ENCODE assay signal across 16 cellular contexts in the genomic region with DNA sequence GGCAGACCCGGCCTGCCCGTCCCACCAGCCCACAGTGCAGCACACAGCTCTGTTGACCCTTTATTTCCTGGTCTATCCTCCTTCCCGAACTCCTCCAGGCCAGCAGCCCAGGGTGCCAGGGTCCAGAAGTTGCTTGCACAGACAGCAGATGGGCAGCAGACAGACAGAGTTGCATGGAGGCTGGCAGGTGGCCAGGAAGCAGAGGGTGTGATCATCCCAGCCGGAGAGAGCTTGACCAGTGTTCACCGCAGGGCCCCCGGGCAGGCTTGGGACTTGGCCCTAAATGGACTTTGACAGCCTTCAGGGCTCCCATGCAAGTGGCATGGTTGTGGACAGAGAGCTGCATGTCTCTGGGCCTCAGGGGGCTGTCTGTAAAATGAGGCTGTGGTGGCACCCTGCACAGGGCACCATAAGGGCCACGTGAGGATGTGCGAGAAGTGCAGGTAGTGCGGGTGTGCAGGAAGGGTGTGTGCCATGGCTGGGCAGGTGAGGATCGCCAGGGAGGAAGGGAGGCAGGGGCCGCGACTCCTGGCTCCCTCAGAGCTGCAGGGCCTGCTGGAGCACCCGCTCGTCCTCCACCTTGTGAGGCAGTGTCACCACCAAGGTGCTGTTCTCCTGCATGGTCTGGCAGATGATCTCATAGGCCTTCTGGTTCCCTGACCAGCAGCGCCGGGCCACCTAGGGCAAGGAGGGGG. TPM values are rescaled to one million over a fixed set of nuclear protein-coding genes. Genes with fewer than 3 reads are reported as not detected.
DNase-seq lines count a peak whose midpoint lies in the region; ATAC-seq and TF ChIP-seq lines count a peak whose summit lies in the region.
"Had no signal": no experiment of that assay in that cellular context is flagged by ENCODE, and none has a peak within 500 bp of the region (broad histone marks: within the 10 kb centered on the region; RNA-seq: fewer than 3 reads in every experiment).

No MANE protein-coding gene starts in this region.

- TF ChIP-seq POLR2A in Peyer's patch (IDR thresholded peaks at IDR 0.05) = no peak

- no peaks in the 10 kb centered on the region for H3K36me3 ChIP-seq in Peyer's patch
- H3K36me3 ChIP-seq: gastrocnemius medialis, sigmoid colon had no signal

- H3K27ac ChIP-seq in Peyer's patch = no peak overlapping the region
- H3K27ac ChIP-seq: gastrocnemius medialis, sigmoid colon had no signal

- no peak for TF ChIP-seq CTCF in Peyer's patch (IDR thresholded peaks at IDR 0.05)

- no peak for ATAC-seq in HG02759 (IDR thresholded peaks at IDR 0.05; ENCODE audit: unreplicated experiment)
- ATAC-seq: activated T-cell treated with anti-CD3 and anti-CD28 coated beads, Interleukin-2, amount 50 U/mL, for 72 hours; gastrocnemius medialis; natural killer cell; T-cell had no signal

- no peaks in the 10 kb centered on the region for H3K9me3 ChIP-seq in Peyer's patch
- H3K9me3 ChIP-seq: gastrocnemius medialis, sigmoid colon had no signal

- H3K27me3 ChIP-seq in Peyer's patch = no peaks in the 10 kb centered on the region
- H3K27me3 ChIP-seq: gastrocnemius medialis, sigmoid colon had no signal

- DNase-seq in GM03348 (ENCODE audit: low spot score) = peak; percentile 40
- peak in 2 of 3 donors; percentile 74 to 83 for DNase-seq in Peyer's patch
- peak; percentile 6 for DNase-seq in fibroblast of peridontal ligament (ENCODE audit: extremely low read depth)
- peak; percentile 25 for DNase-seq in renal cortical epithelial cell (ENCODE audit: low read depth)
- no peak for DNase-seq in OCI-M1 (lab: John Stamatoyannopoulos, UW)
- DNase-seq in activated CD8-positive, alpha-beta memory T cell treated with anti-CD3 and anti-CD28 coated beads, Interleukin-2, amount 50 U/mL, for 4 hours = no peak
- DNase-seq: activated CD4-positive, CD25-positive, alpha-beta regulatory T cell treated with anti-CD3 and anti-CD28 coated beads, Interleukin-2, amount 50 U/mL, for 72 hours; activated T-cell treated with anti-CD3 and anti-CD28 coated beads, Interleukin-2, amount 50 U/mL, for 72 hours; gastrocnemius medialis; KG1; natural killer cell; NCI-H1694 treated with DMSO at 0.1 percent for 48 hours; sigmoid colon; T-cell had no signal

- H3K4me3 ChIP-seq in Peyer's patch = no peak overlapping the region
- H3K4me3 ChIP-seq: gastrocnemius medialis, sigmoid colon had no signal

- peaks cover 0 to 6% (median 0%) of the 10 kb centered on the region in 4 donors for H3K4me1 ChIP-seq in Peyer's patch

RNA-seq across cellular contexts. Expression of gene ZXDC, which starts 6.3 kb away (rescaled TPM):
- total RNA-seq in Peyer's patch (10 to 100 TPM; 44.1 to 99.8 (median 67.5) TPM), renal cortical epithelial cell (15.5 and 29.5 TPM in 2 replicates)

RNA-seq across cellular contexts. Expression of gene UROC1, which starts 35.6 kb away (rescaled TPM):
- total RNA-seq in Peyer's patch (not detected), renal cortical epithelial cell (not detected in 2 replicates)
- total RNA-seq: activated T-cell treated with anti-CD3 and anti-CD28 coated beads, Interleukin-2, amount 50 U/mL, for 72 hours; natural killer cell; sigmoid colon; subcutaneous adipose tissue had no signal

RNA-seq across cellular contexts. Expression of gene CHST13, which starts 42.0 kb away (rescaled TPM):
- 1 to 10 TPM in 2 of 4 donors, not detected in 2; 2.8 to 2.9 TPM for total RNA-seq in Peyer's patch
- total RNA-seq in renal cortical epithelial cell = 0.10 TPM in 1 of 2 replicates, not detected in the other
- total RNA-seq: activated T-cell treated with anti-CD3 and anti-CD28 coated beads, Interleukin-2, amount 50 U/mL, for 72 hours had no signal

Comparison
In these comparisons a context has a peak if more than half of its experiments do, and no peak if none do; other contexts are left out.
1. DNase-seq: peak in GM03348 (single experiment), Peyer's patch (2 of 3), fibroblast of peridontal ligament (single experiment) and renal cortical epithelial cell (single experiment); none in OCI-M1 (single experiment) and activated CD8-positive, alpha-beta memory T cell treated with anti-CD3 and anti-CD28 coated beads, Interleukin-2, amount 50 U/mL, for 4 hours (single experiment).